8 cellular contexts compared by ENCODE assay signal in the genomic region with DNA sequence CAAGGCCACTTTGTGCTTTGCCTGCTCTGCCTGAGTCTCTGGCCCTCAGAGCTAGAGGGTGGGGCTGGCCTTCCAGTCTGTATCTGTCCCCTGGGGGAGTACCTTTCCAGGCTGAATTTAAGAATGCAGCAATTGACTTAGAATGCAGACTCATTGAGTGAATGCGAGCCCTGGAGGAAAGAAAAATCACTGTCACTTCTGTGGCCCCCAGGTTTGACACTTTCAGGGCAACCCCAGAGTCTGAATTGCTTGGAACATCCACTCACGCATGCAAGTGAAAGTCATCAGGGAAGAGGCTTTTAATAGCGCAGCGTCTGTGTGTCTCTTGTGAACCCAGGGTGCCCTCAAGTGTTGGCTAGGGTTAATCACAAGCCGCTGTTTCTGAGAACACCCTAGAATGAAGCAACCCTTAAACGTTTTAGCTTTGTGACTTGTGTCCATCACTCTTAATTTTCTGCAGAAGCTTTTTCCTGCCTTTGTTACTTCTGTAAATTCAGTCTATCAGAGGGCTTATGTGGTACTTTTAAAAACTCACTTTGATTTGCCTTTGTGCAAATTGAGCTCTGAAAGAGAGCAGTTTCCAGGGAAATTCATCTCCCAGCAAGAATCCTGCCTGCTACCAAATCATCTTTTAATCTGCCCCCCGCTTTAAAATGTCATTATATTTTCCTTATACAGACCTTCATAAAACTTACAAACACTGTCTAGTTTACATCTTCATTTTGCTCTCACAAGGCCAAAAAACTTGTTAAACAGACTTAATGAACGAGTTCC.
DNase-seq lines count a peak whose midpoint lies in the region; ATAC-seq and TF ChIP-seq lines count a peak whose summit lies in the region.

No MANE protein-coding gene starts in this region.

- no peaks in the 10 kb centered on the region for H3K27me3 ChIP-seq in body of pancreas
- no peaks in the 10 kb centered on the region for H3K27me3 ChIP-seq in iPS DF 6.9 (ENCODE audit: control insufficient read depth, insufficient read depth, low read length)
- no peaks in the 10 kb centered on the region for H3K27me3 ChIP-seq in suprapubic skin

- ATAC-seq in body of pancreas: peak; percentile 90

- TF ChIP-seq CTCF in body of pancreas (IDR thresholded peaks at IDR 0.05) (peak; percentile 33 to 74 (median 63)), suprapubic skin (IDR thresholded peaks at IDR 0.05) (peak in 1 of 2 donors; percentile 59)

- TF ChIP-seq EP300 in suprapubic skin (IDR thresholded peaks at IDR 0.05): no peak

- TF ChIP-seq POLR2A in body of pancreas (IDR thresholded peaks at IDR 0.05) (no peak), suprapubic skin (IDR thresholded peaks at IDR 0.05) (no peak)

- DNase-seq in ELF-1 (ENCODE audit: low read depth, low spot score) (peak; percentile 79), H4 (ENCODE audit: low spot score) (peak; percentile 67), NCI-H146 (lab: John Stamatoyannopoulos, UW) (peak; percentile 40), T-helper 22 cell (ENCODE audit: low read depth) (peak; percentile 20), body of pancreas (peak; percentile 54 to 78 (median 66)), iPS DF 6.9 (ENCODE audit: low read depth, low spot score) (peak; percentile 48), suprapubic skin (ENCODE audit: low spot score in 2 of 2) (no peak)
- peak; percentile 19 to 40 for DNase-seq in stimulated activated CD4-positive, alpha-beta T cell treated with anti-CD3 and anti-CD28 coated beads, Interleukin-15, amount 100 ng/mL, for 1 hour (ENCODE audit: low read depth in 1 of 2, low spot score in 1 of 2)

- 16 to 17% methylated on average over 8 of the region's 8 CpGs for WGBS in body of pancreas, 2 donors
- WGBS in iPS DF 6.9 (ENCODE audit: insufficient coverage, insufficient read length): no CpG with 5 or more reads among the region's 8 CpGs
- WGBS in suprapubic skin: 16% methylated on average over 8 of the region's 8 CpGs

- no peaks in the 10 kb centered on the region for H3K4me1 ChIP-seq in body of pancreas
- peaks cover 2% of the 10 kb centered on the region; the same call in 1 of the 2 replicates for H3K4me1 ChIP-seq in iPS DF 6.9 (ENCODE audit: control insufficient read depth, insufficient read depth, low read length)
- H3K4me1 ChIP-seq in suprapubic skin: peaks cover 9% of the 10 kb centered on the region

- no peaks in the 10 kb centered on the region for H3K9me3 ChIP-seq in body of pancreas
- no peaks in the 10 kb centered on the region for H3K9me3 ChIP-seq in iPS DF 6.9 (ENCODE audit: control insufficient read depth, insufficient read depth, low read length)
- no peaks in the 10 kb centered on the region for H3K9me3 ChIP-seq in suprapubic skin

- intact Hi-C loops in body of pancreas (cut with DNase I): no loop called here

- H3K4me3 ChIP-seq in body of pancreas: no peak overlapping the region
- no peak overlapping the region for H3K4me3 ChIP-seq in iPS DF 6.9 (ENCODE audit: low read length)
- H3K4me3 ChIP-seq in suprapubic skin: no peak overlapping the region

- H3K27ac ChIP-seq in body of pancreas (no peak overlapping the region), iPS DF 6.9 (ENCODE audit: low read length) (no peak overlapping the region), suprapubic skin (no peak overlapping the region)

- H3K36me3 ChIP-seq in body of pancreas (replicated peaks in 1 of 2; ENCODE audit: insufficient read depth in 1 of 2, low read depth in 2 of 2): no peaks in the 10 kb centered on the region
- H3K36me3 ChIP-seq in iPS DF 6.9 (ENCODE audit: control insufficient read depth, insufficient read depth, low read length): no peaks in the 10 kb centered on the region
- no peaks in the 10 kb centered on the region for H3K36me3 ChIP-seq in suprapubic skin

Comparison
In these comparisons a context has a peak if more than half of its experiments do, and no peak if none do; other contexts are left out.
1. DNase-seq: peak in ELF-1 (single experiment), H4 (single experiment), NCI-H146 (single experiment), T-helper 22 cell (single experiment), body of pancreas (4 of 4), iPS DF 6.9 (single experiment) and stimulated activated CD4-positive, alpha-beta T cell treated with anti-CD3 and anti-CD28 coated beads, Interleukin-15, amount 100 ng/mL, for 1 hour (2 of 2); none in suprapubic skin (0 of 2).